In genomic region chr1:1779691-1780597, GRCh38 we compare ENCODE assay signal across 1 cellular context.
A peak's percentile ranks its signal among the peaks of the same experiment; 100 is the strongest.
TF ChIP-seq lines count a peak whose summit lies in the region.

No MANE protein-coding gene starts in this region.

TF ChIP-seq in WTC11, 78 proteins besides CTCF, POLR2A, EP300 and RAD21 (continued from another document):
- TF ChIP-seq CDX4 (CRISPR knock-in tag; IDR thresholded peaks at IDR 0.05; ENCODE audit: borderline replicate concordance) (no peak), TEAD1 (CRISPR knock-in tag; IDR thresholded peaks at IDR 0.05) (0 out of 2 replicates have a peak, but pooled peaks have one; percentile 49), ATF1 (CRISPR knock-in tag; IDR thresholded peaks at IDR 0.05) (no peak), RORB (CRISPR knock-in tag; IDR thresholded peaks at IDR 0.05) (no peak), TP53 (CRISPR knock-in tag; IDR thresholded peaks at IDR 0.05) (no peak), ZNF263 (CRISPR knock-in tag; IDR thresholded peaks at IDR 0.05; ENCODE audit: low read depth) (no peak), ESRRA (CRISPR knock-in tag; IDR thresholded peaks at IDR 0.05; ENCODE audit: borderline replicate concordance) (no peak), MAX (CRISPR knock-in tag; IDR thresholded peaks at IDR 0.05) (peak; percentile 62; the same call in 1 of the 2 replicates), MXD4 (CRISPR knock-in tag; IDR thresholded peaks at IDR 0.05; ENCODE audit: borderline replicate concordance) (no peak), ZNF121 (CRISPR knock-in tag; IDR thresholded peaks at IDR 0.05) (no peak; the same call in 1 of the 2 replicates), GRHL2 (CRISPR knock-in tag; IDR thresholded peaks at IDR 0.05; ENCODE audit: insufficient replicate concordance, severe bottlenecking) (no peak), KAT7 (CRISPR knock-in tag; IDR thresholded peaks at IDR 0.05; ENCODE audit: borderline replicate concordance) (no peak)
TF ChIP-seq in WTC11: peak in this region for 12.
